ENCODE assay signal across 1 cellular context in genomic region chr20:23435675-23436539, GRCh38.
TF ChIP-seq lines count a peak whose summit lies in the region.

No MANE protein-coding gene starts in this region.

TF ChIP-seq in HepG2, 621 proteins besides CTCF, POLR2A, EP300 and RAD21 (continued from another document and continues in another):
- TF ChIP-seq CSRNP2 (CRISPR knock-in tag; conservative IDR thresholded peaks at IDR 0.05; ENCODE audit: low read depth) (no peak), REPIN1 (CRISPR knock-in tag; IDR thresholded peaks at IDR 0.05; ENCODE audit: borderline replicate concordance, low read depth) (peak; percentile 62; the same call in 1 of the 2 replicates), ELF3 (CRISPR knock-in tag; IDR thresholded peaks at IDR 0.05) (peak; percentile 26; the same call in 1 of the 2 replicates), SMAD9 (CRISPR knock-in tag; IDR thresholded peaks at IDR 0.05) (peak; percentile 61; the same call in 1 of the 2 replicates), ZNF326 (CRISPR knock-in tag; IDR thresholded peaks at IDR 0.05; ENCODE audit: borderline replicate concordance) (no peak), FOXA3 (CRISPR knock-in tag; IDR thresholded peaks at IDR 0.05) (peak; percentile 67), HMGXB4 (CRISPR knock-in tag; IDR thresholded peaks at IDR 0.05; ENCODE audit: borderline replicate concordance in 1 of 2, low read depth in 1 of 2) (peak in 1 of 2 experiments; percentile 27; a peak in 2 of 4 replicates), MED13 (CRISPR knock-in tag; IDR thresholded peaks at IDR 0.05) (0 out of 2 replicates have a peak, but pooled peaks have one; percentile 44), ZNF225 (CRISPR knock-in tag; IDR thresholded peaks at IDR 0.05) (peak; percentile 54; the same call in 1 of the 2 replicates), FOXC1 (CRISPR knock-in tag; IDR thresholded peaks at IDR 0.05; ENCODE audit: borderline replicate concordance) (no peak), SRSF1 (optimal IDR thresholded peaks at IDR 0.05; ENCODE audit: low read depth, low read length) (peak; percentile 62), DPF2 (CRISPR knock-in tag; IDR thresholded peaks at IDR 0.05; ENCODE audit: borderline replicate concordance, low read depth) (0 out of 2 replicates have a peak, but pooled peaks have one; percentile 31), ZNF274 (CRISPR knock-in tag; IDR thresholded peaks at IDR 0.05) (peak; percentile 24; the same call in 1 of the 2 replicates), ZBTB3 (CRISPR knock-in tag; IDR thresholded peaks at IDR 0.05; ENCODE audit: borderline replicate concordance, low read depth) (no peak), ISX (CRISPR knock-in tag; conservative IDR thresholded peaks at IDR 0.05) (0 out of 2 replicates have a peak, but pooled peaks have one; percentile 58), SALL2 (CRISPR knock-in tag; IDR thresholded peaks at IDR 0.05) (0 out of 2 replicates have a peak, but pooled peaks have one; percentile 52), DZIP1 (CRISPR knock-in tag; IDR thresholded peaks at IDR 0.05) (no peak; the same call in 1 of the 2 replicates), ZKSCAN5 (CRISPR knock-in tag; IDR thresholded peaks at IDR 0.05) (no peak), ZSCAN20 (CRISPR knock-in tag; IDR thresholded peaks at IDR 0.05; ENCODE audit: borderline replicate concordance) (no peak), POLR2AphosphoS2 (IDR thresholded peaks at IDR 0.05; ENCODE audit: low read depth, low read length) (no peak), ZBTB14 (CRISPR knock-in tag; IDR thresholded peaks at IDR 0.05) (no peak), ZNF724P (CRISPR knock-in tag; IDR thresholded peaks at IDR 0.05; ENCODE audit: borderline replicate concordance) (0 out of 2 replicates have a peak, but pooled peaks have one; percentile 43), SNRNP70 (IDR thresholded peaks at IDR 0.05; ENCODE audit: low read depth, low read length) (no peak), ZNF883 (CRISPR knock-in tag; IDR thresholded peaks at IDR 0.05; ENCODE audit: not compliant biosample characterization) (peak; percentile 61), ZBTB39 (CRISPR knock-in tag; IDR thresholded peaks at IDR 0.05) (no peak), RXRB (CRISPR knock-in tag; IDR thresholded peaks at IDR 0.05; ENCODE audit: borderline replicate concordance) (peak; percentile 82), SOX5 (CRISPR knock-in tag; IDR thresholded peaks at IDR 0.05; ENCODE audit: borderline replicate concordance) (0 out of 2 replicates have a peak, but pooled peaks have one; percentile 38), ZNF557 (CRISPR knock-in tag; IDR thresholded peaks at IDR 0.05) (no peak), ZNF292 (CRISPR knock-in tag; IDR thresholded peaks at IDR 0.05; ENCODE audit: borderline replicate concordance, low read depth) (peak; percentile 97), RFX3 (CRISPR knock-in tag; IDR thresholded peaks at IDR 0.05) (no peak), NFKB2 (CRISPR knock-in tag; IDR thresholded peaks at IDR 0.05; ENCODE audit: borderline replicate concordance) (peak; percentile 89; the same call in 1 of the 2 replicates), ERF (CRISPR knock-in tag; IDR thresholded peaks at IDR 0.05) (peak; percentile 45; the same call in 1 of the 2 replicates), ZNF891 (CRISPR knock-in tag; IDR thresholded peaks at IDR 0.05) (peak; percentile 85), BRD4 (CRISPR knock-in tag; IDR thresholded peaks at IDR 0.05) (peak; percentile 93), MLLT10 (CRISPR knock-in tag; IDR thresholded peaks at IDR 0.05) (no peak), MED1 (CRISPR knock-in tag; IDR thresholded peaks at IDR 0.05) (peak; percentile 79), CENPX (CRISPR knock-in tag; IDR thresholded peaks at IDR 0.05) (no peak), ZBTB7B (CRISPR knock-in tag; IDR thresholded peaks at IDR 0.05) (peak; percentile 67), HMG20B (CRISPR knock-in tag; conservative IDR thresholded peaks at IDR 0.05) (0 out of 2 replicates have a peak, but pooled peaks have one; percentile 6), SIX1 (CRISPR knock-in tag; IDR thresholded peaks at IDR 0.05; ENCODE audit: borderline replicate concordance) (peak; percentile 67; the same call in 1 of the 2 replicates), ZNF17 (CRISPR knock-in tag; IDR thresholded peaks at IDR 0.05) (0 out of 2 replicates have a peak, but pooled peaks have one; percentile 36), ZNF761 (CRISPR knock-in tag; conservative IDR thresholded peaks at IDR 0.05) (no peak), SRSF4 (IDR thresholded peaks at IDR 0.05; ENCODE audit: low read depth, low read length, poor library complexity, severe bottlenecking) (no peak), NR2F6 (IDR thresholded peaks at IDR 0.05) (peak; percentile 40; the same call in 1 of the 2 replicates), NR2F6 (CRISPR knock-in tag; IDR thresholded peaks at IDR 0.05) (0 out of 2 replicates have a peak, but pooled peaks have one; percentile 57), ZNF382 (CRISPR knock-in tag; IDR thresholded peaks at IDR 0.05; ENCODE audit: borderline replicate concordance) (no peak), RXRA (CRISPR knock-in tag; IDR thresholded peaks at IDR 0.05) (peak; percentile 88), ZNF136 (CRISPR knock-in tag; IDR thresholded peaks at IDR 0.05; ENCODE audit: low read depth) (no peak), CBFB (CRISPR knock-in tag; IDR thresholded peaks at IDR 0.05) (no peak), ZNF33B (CRISPR knock-in tag; IDR thresholded peaks at IDR 0.05) (peak; percentile 46; the same call in 1 of the 2 replicates), ZNF513 (CRISPR knock-in tag; conservative IDR thresholded peaks at IDR 0.05) (no peak)
- TF ChIP-seq, protein P1, sequence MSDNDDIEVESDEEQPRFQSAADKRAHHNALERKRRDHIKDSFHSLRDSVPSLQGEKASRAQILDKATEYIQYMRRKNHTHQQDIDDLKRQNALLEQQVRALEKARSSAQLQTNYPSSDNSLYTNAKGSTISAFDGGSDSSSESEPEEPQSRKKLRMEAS (IDR thresholded peaks at IDR 0.05) = no peak; the same call in 1 of the 2 replicates
- TF ChIP-seq, protein P2, sequence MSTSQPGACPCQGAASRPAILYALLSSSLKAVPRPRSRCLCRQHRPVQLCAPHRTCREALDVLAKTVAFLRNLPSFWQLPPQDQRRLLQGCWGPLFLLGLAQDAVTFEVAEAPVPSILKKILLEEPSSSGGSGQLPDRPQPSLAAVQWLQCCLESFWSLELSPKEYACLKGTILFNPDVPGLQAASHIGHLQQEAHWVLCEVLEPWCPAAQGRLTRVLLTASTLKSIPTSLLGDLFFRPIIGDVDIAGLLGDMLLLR (CRISPR knock-in tag; IDR thresholded peaks at IDR 0.05) = no peak
- TF ChIP-seq, protein P3, sequence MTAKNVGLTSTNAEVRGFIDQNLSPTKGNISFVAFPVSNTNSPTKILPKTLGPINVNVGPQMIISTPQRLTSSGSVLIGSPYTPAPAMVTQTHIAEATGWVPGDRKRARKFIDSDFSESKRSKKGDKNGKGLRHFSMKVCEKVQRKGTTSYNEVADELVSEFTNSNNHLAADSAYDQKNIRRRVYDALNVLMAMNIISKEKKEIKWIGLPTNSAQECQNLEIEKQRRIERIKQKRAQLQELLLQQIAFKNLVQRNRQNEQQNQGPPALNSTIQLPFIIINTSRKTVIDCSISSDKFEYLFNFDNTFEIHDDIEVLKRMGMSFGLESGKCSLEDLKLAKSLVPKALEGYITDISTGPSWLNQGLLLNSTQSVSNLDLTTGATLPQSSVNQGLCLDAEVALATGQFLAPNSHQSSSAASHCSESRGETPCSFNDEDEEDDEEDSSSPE (CRISPR knock-in tag; IDR thresholded peaks at IDR 0.05) = no peak
